1 cellular context compared by ENCODE assay signal in the genomic region with DNA sequence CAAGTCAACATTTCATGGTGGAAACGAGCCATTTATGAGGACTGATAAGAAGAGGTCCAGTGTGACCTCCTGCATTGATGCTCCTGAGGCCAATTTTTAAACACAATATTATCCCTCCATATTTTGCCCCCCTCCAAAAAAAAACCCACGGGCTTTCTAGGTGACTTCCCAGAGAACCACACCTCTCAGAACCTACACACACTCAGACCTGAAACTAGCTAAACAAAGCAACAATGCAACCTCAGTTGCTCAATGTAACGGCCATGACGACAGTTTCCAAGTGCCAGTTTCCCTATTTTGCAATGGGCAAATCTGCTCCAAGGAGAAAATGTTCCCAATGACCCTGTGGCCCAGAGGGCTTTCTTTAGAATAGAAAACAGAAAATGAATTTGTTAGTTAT.
TF ChIP-seq lines count a peak whose summit lies in the region.

No MANE protein-coding gene starts in this region.

TF ChIP-seq in SK-N-SH treated with all-trans-retinoic acid at 6 μM for 48 hours, 23 proteins besides CTCF, POLR2A, EP300 and RAD21 (continued from another document):
- TF ChIP-seq TOX (CRISPR knock-in tag; IDR thresholded peaks at IDR 0.05; ENCODE audit: borderline replicate concordance) (no peak), RARB (CRISPR knock-in tag; IDR thresholded peaks at IDR 0.05) (no peak), ZNF70 (CRISPR knock-in tag; IDR thresholded peaks at IDR 0.05) (no peak), ZNF8 (CRISPR knock-in tag; IDR thresholded peaks at IDR 0.05) (no peak), ZFP30 (CRISPR knock-in tag; IDR thresholded peaks at IDR 0.05) (no peak), BACH2 (CRISPR knock-in tag; IDR thresholded peaks at IDR 0.05; ENCODE audit: borderline replicate concordance) (no peak), ESRRG (CRISPR knock-in tag; IDR thresholded peaks at IDR 0.05) (no peak), CSDC2 (CRISPR knock-in tag; IDR thresholded peaks at IDR 0.05) (no peak), TCF4 (CRISPR knock-in tag; IDR thresholded peaks at IDR 0.05; ENCODE audit: borderline replicate concordance) (no peak), ZFP3 (CRISPR knock-in tag; IDR thresholded peaks at IDR 0.05) (no peak), SNAI2 (CRISPR knock-in tag; IDR thresholded peaks at IDR 0.05) (no peak)
- TF ChIP-seq, protein P1, sequence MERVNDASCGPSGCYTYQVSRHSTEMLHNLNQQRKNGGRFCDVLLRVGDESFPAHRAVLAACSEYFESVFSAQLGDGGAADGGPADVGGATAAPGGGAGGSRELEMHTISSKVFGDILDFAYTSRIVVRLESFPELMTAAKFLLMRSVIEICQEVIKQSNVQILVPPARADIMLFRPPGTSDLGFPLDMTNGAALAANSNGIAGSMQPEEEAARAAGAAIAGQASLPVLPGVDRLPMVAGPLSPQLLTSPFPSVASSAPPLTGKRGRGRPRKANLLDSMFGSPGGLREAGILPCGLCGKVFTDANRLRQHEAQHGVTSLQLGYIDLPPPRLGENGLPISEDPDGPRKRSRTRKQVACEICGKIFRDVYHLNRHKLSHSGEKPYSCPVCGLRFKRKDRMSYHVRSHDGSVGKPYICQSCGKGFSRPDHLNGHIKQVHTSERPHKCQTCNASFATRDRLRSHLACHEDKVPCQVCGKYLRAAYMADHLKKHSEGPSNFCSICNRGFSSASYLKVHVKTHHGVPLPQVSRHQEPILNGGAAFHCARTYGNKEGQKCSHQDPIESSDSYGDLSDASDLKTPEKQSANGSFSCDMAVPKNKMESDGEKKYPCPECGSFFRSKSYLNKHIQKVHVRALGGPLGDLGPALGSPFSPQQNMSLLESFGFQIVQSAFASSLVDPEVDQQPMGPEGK (CRISPR knock-in tag; IDR thresholded peaks at IDR 0.05; ENCODE audit: borderline replicate concordance) = no peak
